Comparison of ENCODE assay signal across 2 cellular contexts in the genomic region with DNA sequence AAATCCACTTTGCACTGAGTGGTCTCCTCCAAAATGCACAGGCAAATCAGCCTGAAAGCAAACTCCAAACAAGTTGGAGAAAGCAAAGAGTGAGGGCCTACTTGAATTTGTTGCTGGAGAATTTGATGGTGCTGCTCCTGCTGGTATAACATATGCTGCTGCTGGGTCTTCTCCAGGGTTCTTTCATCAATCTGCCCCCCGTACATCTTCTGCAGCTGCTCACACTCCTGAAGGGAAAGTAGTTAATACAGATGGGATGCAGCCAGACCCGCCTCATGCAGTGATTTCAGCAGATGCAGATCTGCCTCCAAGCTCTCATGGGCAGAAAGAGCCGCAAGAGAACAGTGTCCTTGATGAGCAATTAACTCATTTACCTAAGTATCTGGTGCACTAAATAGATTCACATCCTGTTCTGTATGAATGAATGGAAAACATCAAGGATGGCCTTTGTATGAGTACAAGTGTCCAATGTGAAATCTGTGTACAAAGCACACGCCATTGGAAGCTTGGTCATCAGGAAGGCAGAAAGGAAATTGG.
TF ChIP-seq lines count a peak whose summit lies in the region.

No MANE protein-coding gene starts in this region.

TF ChIP-seq in SK-N-SH, 30 proteins besides CTCF, POLR2A, EP300 and RAD21 (continued from another document):
- TF ChIP-seq TEAD4 (IDR thresholded peaks at IDR 0.05; ENCODE audit: borderline replicate concordance, insufficient read depth) (no peak), GATA2 (CRISPR knock-in tag; IDR thresholded peaks at IDR 0.05) (peak; percentile 90), RXRA (IDR thresholded peaks at IDR 0.05; ENCODE audit: borderline replicate concordance, low read depth) (no peak), NRF1 (IDR thresholded peaks at IDR 0.05; ENCODE audit: low read depth, low read length) (no peak), GABPA (IDR thresholded peaks at IDR 0.05; ENCODE audit: low read depth) (no peak), JUND (IDR thresholded peaks at IDR 0.05) (no peak), RFX5 (IDR thresholded peaks at IDR 0.05; ENCODE audit: low read length) (no peak), EZH2phosphoT487 (IDR thresholded peaks at IDR 0.05; ENCODE audit: borderline replicate concordance, low read depth) (no peak), CHD2 (IDR thresholded peaks at IDR 0.05; ENCODE audit: low read length, partially characterized antibody) (peak; percentile 69), MXI1 (IDR thresholded peaks at IDR 0.05; ENCODE audit: low read depth, low read length) (peak; percentile 61; the same call in 1 of the 2 replicates), SIN3A (IDR thresholded peaks at IDR 0.05; ENCODE audit: borderline replicate concordance, low read depth, low read length) (no peak), RCOR1 (IDR thresholded peaks at IDR 0.05; ENCODE audit: low read length) (peak; percentile 92)
- TF ChIP-seq, protein P1, sequence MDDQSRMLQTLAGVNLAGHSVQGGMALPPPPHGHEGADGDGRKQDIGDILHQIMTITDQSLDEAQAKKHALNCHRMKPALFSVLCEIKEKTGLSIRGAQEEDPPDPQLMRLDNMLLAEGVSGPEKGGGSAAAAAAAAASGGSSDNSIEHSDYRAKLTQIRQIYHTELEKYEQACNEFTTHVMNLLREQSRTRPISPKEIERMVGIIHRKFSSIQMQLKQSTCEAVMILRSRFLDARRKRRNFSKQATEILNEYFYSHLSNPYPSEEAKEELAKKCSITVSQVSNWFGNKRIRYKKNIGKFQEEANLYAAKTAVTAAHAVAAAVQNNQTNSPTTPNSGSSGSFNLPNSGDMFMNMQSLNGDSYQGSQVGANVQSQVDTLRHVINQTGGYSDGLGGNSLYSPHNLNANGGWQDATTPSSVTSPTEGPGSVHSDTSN (IDR thresholded peaks at IDR 0.05), result no peak
- TF ChIP-seq, protein P2, sequence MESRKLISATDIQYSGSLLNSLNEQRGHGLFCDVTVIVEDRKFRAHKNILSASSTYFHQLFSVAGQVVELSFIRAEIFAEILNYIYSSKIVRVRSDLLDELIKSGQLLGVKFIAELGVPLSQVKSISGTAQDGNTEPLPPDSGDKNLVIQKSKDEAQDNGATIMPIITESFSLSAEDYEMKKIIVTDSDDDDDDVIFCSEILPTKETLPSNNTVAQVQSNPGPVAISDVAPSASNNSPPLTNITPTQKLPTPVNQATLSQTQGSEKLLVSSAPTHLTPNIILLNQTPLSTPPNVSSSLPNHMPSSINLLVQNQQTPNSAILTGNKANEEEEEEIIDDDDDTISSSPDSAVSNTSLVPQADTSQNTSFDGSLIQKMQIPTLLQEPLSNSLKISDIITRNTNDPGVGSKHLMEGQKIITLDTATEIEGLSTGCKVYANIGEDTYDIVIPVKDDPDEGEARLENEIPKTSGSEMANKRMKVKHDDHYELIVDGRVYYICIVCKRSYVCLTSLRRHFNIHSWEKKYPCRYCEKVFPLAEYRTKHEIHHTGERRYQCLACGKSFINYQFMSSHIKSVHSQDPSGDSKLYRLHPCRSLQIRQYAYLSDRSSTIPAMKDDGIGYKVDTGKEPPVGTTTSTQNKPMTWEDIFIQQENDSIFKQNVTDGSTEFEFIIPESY (IDR thresholded peaks at IDR 0.05; ENCODE audit: borderline replicate concordance, low read depth), result no peak
- TF ChIP-seq, protein P3, sequence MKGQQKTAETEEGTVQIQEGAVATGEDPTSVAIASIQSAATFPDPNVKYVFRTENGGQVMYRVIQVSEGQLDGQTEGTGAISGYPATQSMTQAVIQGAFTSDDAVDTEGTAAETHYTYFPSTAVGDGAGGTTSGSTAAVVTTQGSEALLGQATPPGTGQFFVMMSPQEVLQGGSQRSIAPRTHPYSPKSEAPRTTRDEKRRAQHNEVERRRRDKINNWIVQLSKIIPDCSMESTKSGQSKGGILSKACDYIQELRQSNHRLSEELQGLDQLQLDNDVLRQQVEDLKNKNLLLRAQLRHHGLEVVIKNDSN (IDR thresholded peaks at IDR 0.05; ENCODE audit: borderline replicate concordance, low read depth), result no peak
- TF ChIP-seq, protein P4, sequence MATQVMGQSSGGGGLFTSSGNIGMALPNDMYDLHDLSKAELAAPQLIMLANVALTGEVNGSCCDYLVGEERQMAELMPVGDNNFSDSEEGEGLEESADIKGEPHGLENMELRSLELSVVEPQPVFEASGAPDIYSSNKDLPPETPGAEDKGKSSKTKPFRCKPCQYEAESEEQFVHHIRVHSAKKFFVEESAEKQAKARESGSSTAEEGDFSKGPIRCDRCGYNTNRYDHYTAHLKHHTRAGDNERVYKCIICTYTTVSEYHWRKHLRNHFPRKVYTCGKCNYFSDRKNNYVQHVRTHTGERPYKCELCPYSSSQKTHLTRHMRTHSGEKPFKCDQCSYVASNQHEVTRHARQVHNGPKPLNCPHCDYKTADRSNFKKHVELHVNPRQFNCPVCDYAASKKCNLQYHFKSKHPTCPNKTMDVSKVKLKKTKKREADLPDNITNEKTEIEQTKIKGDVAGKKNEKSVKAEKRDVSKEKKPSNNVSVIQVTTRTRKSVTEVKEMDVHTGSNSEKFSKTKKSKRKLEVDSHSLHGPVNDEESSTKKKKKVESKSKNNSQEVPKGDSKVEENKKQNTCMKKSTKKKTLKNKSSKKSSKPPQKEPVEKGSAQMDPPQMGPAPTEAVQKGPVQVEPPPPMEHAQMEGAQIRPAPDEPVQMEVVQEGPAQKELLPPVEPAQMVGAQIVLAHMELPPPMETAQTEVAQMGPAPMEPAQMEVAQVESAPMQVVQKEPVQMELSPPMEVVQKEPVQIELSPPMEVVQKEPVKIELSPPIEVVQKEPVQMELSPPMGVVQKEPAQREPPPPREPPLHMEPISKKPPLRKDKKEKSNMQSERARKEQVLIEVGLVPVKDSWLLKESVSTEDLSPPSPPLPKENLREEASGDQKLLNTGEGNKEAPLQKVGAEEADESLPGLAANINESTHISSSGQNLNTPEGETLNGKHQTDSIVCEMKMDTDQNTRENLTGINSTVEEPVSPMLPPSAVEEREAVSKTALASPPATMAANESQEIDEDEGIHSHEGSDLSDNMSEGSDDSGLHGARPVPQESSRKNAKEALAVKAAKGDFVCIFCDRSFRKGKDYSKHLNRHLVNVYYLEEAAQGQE (IDR thresholded peaks at IDR 0.05; ENCODE audit: low read depth, low read length), result no peak
- TF ChIP-seq, protein P5, sequence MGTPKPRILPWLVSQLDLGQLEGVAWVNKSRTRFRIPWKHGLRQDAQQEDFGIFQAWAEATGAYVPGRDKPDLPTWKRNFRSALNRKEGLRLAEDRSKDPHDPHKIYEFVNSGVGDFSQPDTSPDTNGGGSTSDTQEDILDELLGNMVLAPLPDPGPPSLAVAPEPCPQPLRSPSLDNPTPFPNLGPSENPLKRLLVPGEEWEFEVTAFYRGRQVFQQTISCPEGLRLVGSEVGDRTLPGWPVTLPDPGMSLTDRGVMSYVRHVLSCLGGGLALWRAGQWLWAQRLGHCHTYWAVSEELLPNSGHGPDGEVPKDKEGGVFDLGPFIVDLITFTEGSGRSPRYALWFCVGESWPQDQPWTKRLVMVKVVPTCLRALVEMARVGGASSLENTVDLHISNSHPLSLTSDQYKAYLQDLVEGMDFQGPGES (IDR thresholded peaks at IDR 0.05; ENCODE audit: low read depth, low read length), result no peak
- TF ChIP-seq, protein P6, sequence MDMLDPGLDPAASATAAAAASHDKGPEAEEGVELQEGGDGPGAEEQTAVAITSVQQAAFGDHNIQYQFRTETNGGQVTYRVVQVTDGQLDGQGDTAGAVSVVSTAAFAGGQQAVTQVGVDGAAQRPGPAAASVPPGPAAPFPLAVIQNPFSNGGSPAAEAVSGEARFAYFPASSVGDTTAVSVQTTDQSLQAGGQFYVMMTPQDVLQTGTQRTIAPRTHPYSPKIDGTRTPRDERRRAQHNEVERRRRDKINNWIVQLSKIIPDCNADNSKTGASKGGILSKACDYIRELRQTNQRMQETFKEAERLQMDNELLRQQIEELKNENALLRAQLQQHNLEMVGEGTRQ (IDR thresholded peaks at IDR 0.05; ENCODE audit: borderline replicate concordance, low read depth, low read length), result no peak

TF ChIP-seq in SK-N-SH treated with all-trans-retinoic acid at 6 μM for 48 hours, 23 proteins besides CTCF, POLR2A, EP300 and RAD21 (continued from another document):
- TF ChIP-seq, protein P7, sequence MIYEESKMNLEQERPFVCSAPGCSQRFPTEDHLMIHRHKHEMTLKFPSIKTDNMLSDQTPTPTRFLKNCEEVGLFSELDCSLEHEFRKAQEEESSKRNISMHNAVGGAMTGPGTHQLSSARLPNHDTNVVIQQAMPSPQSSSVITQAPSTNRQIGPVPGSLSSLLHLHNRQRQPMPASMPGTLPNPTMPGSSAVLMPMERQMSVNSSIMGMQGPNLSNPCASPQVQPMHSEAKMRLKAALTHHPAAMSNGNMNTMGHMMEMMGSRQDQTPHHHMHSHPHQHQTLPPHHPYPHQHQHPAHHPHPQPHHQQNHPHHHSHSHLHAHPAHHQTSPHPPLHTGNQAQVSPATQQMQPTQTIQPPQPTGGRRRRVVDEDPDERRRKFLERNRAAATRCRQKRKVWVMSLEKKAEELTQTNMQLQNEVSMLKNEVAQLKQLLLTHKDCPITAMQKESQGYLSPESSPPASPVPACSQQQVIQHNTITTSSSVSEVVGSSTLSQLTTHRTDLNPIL (CRISPR knock-in tag; IDR thresholded peaks at IDR 0.05; ENCODE audit: low read depth), result no peak
- TF ChIP-seq CSDC2 (CRISPR knock-in tag; IDR thresholded peaks at IDR 0.05), result no peak
- no peak for TF ChIP-seq TCF4 (CRISPR knock-in tag; IDR thresholded peaks at IDR 0.05; ENCODE audit: borderline replicate concordance)
- no peak for TF ChIP-seq SNAI2 (CRISPR knock-in tag; IDR thresholded peaks at IDR 0.05)
- no peak for TF ChIP-seq ESRRG (CRISPR knock-in tag; IDR thresholded peaks at IDR 0.05)
- TF ChIP-seq GLIS3 (CRISPR knock-in tag; IDR thresholded peaks at IDR 0.05), result no peak
- TF ChIP-seq ISL1 (CRISPR knock-in tag; IDR thresholded peaks at IDR 0.05), result no peak
- TF ChIP-seq, protein P8, sequence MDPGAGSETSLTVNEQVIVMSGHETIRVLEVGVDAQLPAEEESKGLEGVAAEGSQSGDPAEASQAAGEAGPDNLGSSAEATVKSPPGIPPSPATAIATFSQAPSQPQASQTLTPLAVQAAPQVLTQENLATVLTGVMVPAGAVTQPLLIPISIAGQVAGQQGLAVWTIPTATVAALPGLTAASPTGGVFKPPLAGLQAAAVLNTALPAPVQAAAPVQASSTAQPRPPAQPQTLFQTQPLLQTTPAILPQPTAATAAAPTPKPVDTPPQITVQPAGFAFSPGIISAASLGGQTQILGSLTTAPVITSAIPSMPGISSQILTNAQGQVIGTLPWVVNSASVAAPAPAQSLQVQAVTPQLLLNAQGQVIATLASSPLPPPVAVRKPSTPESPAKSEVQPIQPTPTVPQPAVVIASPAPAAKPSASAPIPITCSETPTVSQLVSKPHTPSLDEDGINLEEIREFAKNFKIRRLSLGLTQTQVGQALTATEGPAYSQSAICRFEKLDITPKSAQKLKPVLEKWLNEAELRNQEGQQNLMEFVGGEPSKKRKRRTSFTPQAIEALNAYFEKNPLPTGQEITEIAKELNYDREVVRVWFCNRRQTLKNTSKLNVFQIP (CRISPR knock-in tag; IDR thresholded peaks at IDR 0.05; ENCODE audit: borderline replicate concordance, low read depth), result no peak
- TF ChIP-seq TOX (CRISPR knock-in tag; IDR thresholded peaks at IDR 0.05; ENCODE audit: borderline replicate concordance), result no peak
- no peak for TF ChIP-seq ZNF70 (CRISPR knock-in tag; IDR thresholded peaks at IDR 0.05)
- no peak for TF ChIP-seq OSR1 (CRISPR knock-in tag; IDR thresholded peaks at IDR 0.05)
